In the genomic region with DNA sequence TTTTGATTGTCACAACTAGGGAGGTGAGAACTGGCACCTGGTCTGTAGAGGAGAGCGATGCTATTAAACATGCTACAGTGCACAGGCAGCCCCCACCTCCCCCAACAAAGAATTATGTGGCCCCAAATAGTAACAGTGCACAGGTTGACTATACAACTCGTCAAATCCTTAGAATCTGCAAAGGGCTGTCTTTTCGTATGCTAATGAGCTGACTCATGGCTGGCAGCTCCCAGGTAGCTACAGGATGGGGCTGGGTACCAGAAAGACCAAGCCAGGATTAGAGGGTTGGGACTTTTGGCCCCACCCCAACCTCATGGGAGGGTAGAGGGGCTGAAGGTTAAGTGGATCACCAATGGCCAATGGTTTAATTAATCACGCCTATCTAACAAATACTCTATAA, we compare ENCODE assay signal across 28 cellular contexts.
"Had no signal": no experiment of that assay in that cellular context is flagged by ENCODE, and none has a peak within 500 bp of the region (broad histone marks: within the 10 kb centered on the region; RNA-seq: fewer than 3 reads in every experiment).

No MANE protein-coding gene starts in this region.

- FAIRE-seq: endothelial cell of umbilical vein, kidney had no signal

- H3K79me2 ChIP-seq: parathyroid adenoma had no signal

- H3K4me3 Mint-ChIP-seq: dendritic cell treated with granulocyte-macrophage colony-stimulating factor and Interleukin-4, amounts not matched to agents 40 ng/mL and 50 ng/mL, for 4 days; mesothelial cell of epicardium; naive B cell; natural killer cell treated with Interleukin-12 subunit alpha and Interleukin-12 subunit beta and Interleukin-15 and Interleukin-18, amount 100 ng/mL, for 72 hours; neural crest cell; stimulated activated naive CD8-positive, alpha-beta T cell treated with anti-CD3 and anti-CD28 coated beads, Interleukin-15, amount 100 ng/mL, for 72 hours had no signal

- H3K36me3 Mint-ChIP-seq: mesothelial cell of epicardium; naive B cell; natural killer cell treated with Interleukin-12 subunit alpha and Interleukin-12 subunit beta and Interleukin-15 and Interleukin-18, amount 100 ng/mL, for 72 hours had no signal

- H3K27ac ChIP-seq: colonic mucosa, esophagus squamous epithelium, gastrocnemius medialis, neutrophil, parathyroid adenoma, right atrium auricular region, suprapubic skin, transverse colon, vagina had no signal

- H3K9me3 Mint-ChIP-seq: dendritic cell treated with granulocyte-macrophage colony-stimulating factor and Interleukin-4, amounts not matched to agents 40 ng/mL and 50 ng/mL, for 4 days; mesothelial cell of epicardium; natural killer cell treated with Interleukin-12 subunit alpha and Interleukin-12 subunit beta and Interleukin-15 and Interleukin-18, amount 100 ng/mL, for 72 hours; neural crest cell had no signal

- H3K36me3 ChIP-seq: colonic mucosa, esophagus squamous epithelium, gastrocnemius medialis, neutrophil, right atrium auricular region, suprapubic skin, transverse colon, vagina had no signal

- H3K4me1 ChIP-seq: colonic mucosa, parathyroid adenoma, vagina had no signal

- H3K9me3 ChIP-seq: colonic mucosa, esophagus squamous epithelium, gastrocnemius medialis, mucosa of descending colon, neutrophil, right atrium auricular region, suprapubic skin, transverse colon, vagina had no signal

- H3K4me3 ChIP-seq: colonic mucosa, esophagus squamous epithelium, gastrocnemius medialis, mucosa of descending colon, right atrium auricular region, smooth muscle cell, suprapubic skin, transverse colon, vagina had no signal

- H3K4me2 ChIP-seq: smooth muscle cell had no signal

- H2AFZ ChIP-seq: parathyroid adenoma had no signal

- H3K9ac ChIP-seq: parathyroid adenoma had no signal

- H3K4me1 Mint-ChIP-seq: naive B cell; stimulated activated naive CD8-positive, alpha-beta T cell treated with anti-CD3 and anti-CD28 coated beads, Interleukin-15, amount 100 ng/mL, for 72 hours had no signal

- ATAC-seq: gastrocnemius medialis; left lobe of liver; mucosa of descending colon; natural killer cell treated with Interleukin-12 subunit alpha and Interleukin-12 subunit beta and Interleukin-15 and Interleukin-18, amount 100 ng/mL, for 72 hours; sciatic nerve; stimulated activated naive CD8-positive, alpha-beta T cell treated with anti-CD3 and anti-CD28 coated beads, Interleukin-15, amount 100 ng/mL, for 72 hours had no signal

- H3K27ac Mint-ChIP-seq: dendritic cell treated with granulocyte-macrophage colony-stimulating factor and Interleukin-4, amounts not matched to agents 40 ng/mL and 50 ng/mL, for 4 days; mesothelial cell of epicardium; natural killer cell treated with Interleukin-12 subunit alpha and Interleukin-12 subunit beta and Interleukin-15 and Interleukin-18, amount 100 ng/mL, for 72 hours; stimulated activated naive CD8-positive, alpha-beta T cell treated with anti-CD3 and anti-CD28 coated beads, Interleukin-15, amount 100 ng/mL, for 72 hours had no signal

- H3K27me3 ChIP-seq: colonic mucosa, esophagus squamous epithelium, right atrium auricular region, suprapubic skin, transverse colon, vagina had no signal

- DNase-seq: colonic mucosa; effector CD8-positive, alpha-beta T cell; esophagus squamous epithelium; gastrocnemius medialis; kidney; mesenchymal stem cell; mucosa of descending colon; naive B cell; stimulated activated CD4-positive, alpha-beta T cell treated with anti-CD3 and anti-CD28 coated beads, Interleukin-12 subunit alpha, Interleukin-12 subunit beta, amount 100 ng/mL, for 4 hours; stimulated activated CD4-positive, alpha-beta T cell treated with anti-CD3 and anti-CD28 coated beads, Interleukin-1b, Interleukin-23, amount 100 ng/mL, for 48 hours; stimulated activated CD4-positive, alpha-beta T cell treated with anti-CD3 and anti-CD28 coated beads, Interleukin-4, amount 100 ng/mL, for 1 hour; stimulated activated CD8-positive, alpha-beta memory T cell treated with anti-CD3 and anti-CD28 coated beads, Interleukin-4, amount 100 ng/mL, for 48 hours; stimulated activated naive CD4-positive, alpha-beta T cell; stimulated activated naive CD8-positive, alpha-beta T cell treated with anti-CD3 and anti-CD28 coated beads, Interleukin-15, amount 100 ng/mL, for 72 hours; transverse colon had no signal

- H3K27me3 Mint-ChIP-seq: dendritic cell treated with granulocyte-macrophage colony-stimulating factor and Interleukin-4, amounts not matched to agents 40 ng/mL and 50 ng/mL, for 4 days; stimulated activated naive CD8-positive, alpha-beta T cell treated with anti-CD3 and anti-CD28 coated beads, Interleukin-15, amount 100 ng/mL, for 72 hours had no signal
